In genomic region chr4:150218447-150218846, GRCh38 we compare ENCODE assay signal across 25 cellular contexts.
DNase-seq lines count a peak whose midpoint lies in the region; ATAC-seq, FAIRE-seq and TF ChIP-seq lines count a peak whose summit lies in the region.
"Had no signal": no experiment of that assay in that cellular context is flagged by ENCODE, and none has a peak within 500 bp of the region (broad histone marks: within the 10 kb centered on the region; RNA-seq: fewer than 3 reads in every experiment).

No MANE protein-coding gene starts in this region.

- H3K4me2 ChIP-seq in HepG2 (ENCODE audit: low read depth, low read length) (no peak overlapping the region), neural cell (ENCODE audit: low read length) (no peak overlapping the region)
- H3K4me2 ChIP-seq: SK-N-SH had no signal

- no peak overlapping the region for H3K27ac ChIP-seq in HepG2 (ENCODE audit: extremely low read length, insufficient read depth, low read length)
- H3K27ac ChIP-seq in right lobe of liver = no peak overlapping the region
- peak overlapping the region; percentile 41 for H3K27ac ChIP-seq in cingulate gyrus (ENCODE audit: low read depth, low read length)
- H3K27ac ChIP-seq in neural cell (ENCODE audit: low read length) = peak overlapping the region; percentile 80

- H2AFZ ChIP-seq in HepG2 (ENCODE audit: low read length) (no peak overlapping the region), neural cell (ENCODE audit: low read depth, low read length) (no peak overlapping the region)

- POLR2A ChIA-PET in HepG2 (lab: Yijun Ruan, JAX) = no interaction called here

- no peak for FAIRE-seq in HepG2 (lab: Jason Lieb, UNC)
- FAIRE-seq: GM12878, H54 had no signal

- H3K27me3 ChIP-seq in HepG2 (ENCODE audit: control insufficient read depth in 1 of 2, insufficient read depth in 2 of 2, low read length in 2 of 2) (no peaks in the 10 kb centered on the region; a peak in 1 of 5 replicates), right lobe of liver (no peaks in the 10 kb centered on the region), neural cell (ENCODE audit: insufficient read depth, low read depth, low read length) (no peaks in the 10 kb centered on the region)
- H3K27me3 ChIP-seq: BE2C had no signal

- intact Hi-C loops in HepG2 (cut with micrococcal nuclease; ENCODE audit: unreplicated experiment) (no loop called here), right lobe of liver (cut with DNase I) (no loop called here)

- no TSS peak for BruUV-seq in HepG2 (replicated peaks; lab: Mats Ljungman, UMichigan)

- no peak for TF ChIP-seq CTCF in HepG2 (CRISPR knock-in tag; IDR thresholded peaks at IDR 0.05)
- TF ChIP-seq CTCF in right lobe of liver (IDR thresholded peaks at IDR 0.05) = no peak
- TF ChIP-seq CTCF in neural cell (IDR thresholded peaks at IDR 0.05; ENCODE audit: poor library complexity, severe bottlenecking) = no peak

- H3K79me2 ChIP-seq in HepG2 (ENCODE audit: insufficient read depth, low read length) = no peaks in the 10 kb centered on the region
- no peaks in the 10 kb centered on the region for H3K79me2 ChIP-seq in neural cell (replicated peaks; ENCODE audit: insufficient read depth, low read length)

- TF ChIP-seq RAD21 in HepG2 (CRISPR knock-in tag; IDR thresholded peaks at IDR 0.05) (no peak), neural cell (conservative IDR thresholded peaks at IDR 0.05) (no peak)

- TF ChIP-seq POLR2A in HepG2 (IDR thresholded peaks at IDR 0.05; ENCODE audit: insufficient read depth in 1 of 2, low read depth in 2 of 2, low read length in 2 of 2) = no peak
- no peak for TF ChIP-seq POLR2A in right lobe of liver (IDR thresholded peaks at IDR 0.05)

- CTCF ChIA-PET in HepG2 (lab: Yijun Ruan, JAX; ENCODE audit: low intra/inter-chr PET ratio, low total read pairs) = no interaction called here

- in situ Hi-C loops in HepG2 (cut with HindIII; ENCODE audit: extremely low pct_ligation_motif_present, low pct_unique_long_range_greater_than_20kb) = loop anchor here (5.0 kb wide), 1 partner anchor 211 kb away; no protein-coding TSS in a partner anchor

- WGBS in HepG2 (ENCODE audit: low lambda C conversion rate) = 0% methylated on average over 1 of the region's 2 CpGs
- no CpG with 5 or more reads among the region's 2 CpGs for WGBS in right lobe of liver (ENCODE audit: insufficient coverage, low coverage, low lambda C conversion rate, missing lambda C conversion rate)

- TF ChIP-seq EP300 in HepG2 (IDR thresholded peaks at IDR 0.05; ENCODE audit: low read depth in 2 of 2, low read length in 2 of 2) (no peak), HepG2 (CRISPR knock-in tag; IDR thresholded peaks at IDR 0.05; ENCODE audit: borderline replicate concordance) (no peak), neural cell (conservative IDR thresholded peaks at IDR 0.05; ENCODE audit: poor library complexity, severe bottlenecking) (no peak)

- no peak for DNase-seq in HepG2 (ENCODE audit: low spot score)
- no peak for DNase-seq in right lobe of liver
- no peak for DNase-seq in NOMO-1 treated with DMSO at 0.1 percent for 48 hours (lab: John Stamatoyannopoulos, UW; ENCODE audit: unreplicated experiment)
- DNase-seq: 8988T; ACHN; BE2C; CD8-positive, alpha-beta memory T cell; DMS 273 treated with DMSO at 0.1 percent for 48 hours; DMS79; EL; GDM1; Karpas-422; NCI-H1694 treated with DMSO at 0.1 percent for 48 hours; NCI-H2171 treated with DMSO at 0.1 percent for 48 hours; NCI-H524; NCI-H774; PC-3; SK-N-SH had no signal

- peak; percentile 60 for ATAC-seq in HepG2
- no peak for ATAC-seq in right lobe of liver
- ATAC-seq in HG03135 (IDR thresholded peaks at IDR 0.05; ENCODE audit: unreplicated experiment) = no peak
- no peak for ATAC-seq in HG02973 (IDR thresholded peaks at IDR 0.05; ENCODE audit: unreplicated experiment)
- no peak for ATAC-seq in GM21390 (IDR thresholded peaks at IDR 0.05; ENCODE audit: unreplicated experiment)
- ATAC-seq: GM12878, PC-3 had no signal

- H3K9ac ChIP-seq in HepG2 (ENCODE audit: insufficient read depth, low read depth, low read length) (no peak overlapping the region), neural cell (ENCODE audit: low read length) (no peak overlapping the region)
- H3K9ac ChIP-seq: SK-N-SH had no signal

- H3K9me2 ChIP-seq in neural cell (ENCODE audit: insufficient read depth, low read length) = no peaks in the 10 kb centered on the region
- H3K9me2 ChIP-seq: SK-N-SH had no signal

- H4K20me1 ChIP-seq in HepG2 (ENCODE audit: insufficient read depth, low read length) = no peaks in the 10 kb centered on the region
- H4K20me1 ChIP-seq in neural cell (ENCODE audit: insufficient read depth) = no peaks in the 10 kb centered on the region

- H3K4me1 ChIP-seq in HepG2 (ENCODE audit: insufficient read depth, low read length) (no peaks in the 10 kb centered on the region), right lobe of liver (no peaks in the 10 kb centered on the region)
- H3K4me1 ChIP-seq: BE2C had no signal

- H3K4me3 ChIP-seq in HepG2 (replicated peaks in 1 of 3; ENCODE audit: insufficient read depth in 1 of 3, low read depth in 2 of 3, low read length in 3 of 3) (no peak overlapping the region), right lobe of liver (no peak overlapping the region), neural cell (ENCODE audit: low read length) (no peak overlapping the region)
- H3K4me3 ChIP-seq: GM12878 had no signal

- no peaks in the 10 kb centered on the region for H3F3A ChIP-seq in neural cell (ENCODE audit: insufficient read depth, low read length, poor library complexity, severe bottlenecking)

- H3K9me3 ChIP-seq in HepG2 (ENCODE audit: low read length) (no peaks in the 10 kb centered on the region), right lobe of liver (no peaks in the 10 kb centered on the region), neural cell (ENCODE audit: low read length) (no peaks in the 10 kb centered on the region)
- H3K9me3 ChIP-seq: BE2C, SK-N-SH had no signal

- H3K36me3 ChIP-seq in HepG2 (replicated peaks in 1 of 2; ENCODE audit: control insufficient read depth in 1 of 2, insufficient read depth in 2 of 2, low read length in 2 of 2) (no peaks in the 10 kb centered on the region), right lobe of liver (no peaks in the 10 kb centered on the region), neural cell (ENCODE audit: insufficient read depth, low read length) (no peaks in the 10 kb centered on the region)
- H3K36me3 ChIP-seq: BE2C had no signal

TF ChIP-seq in HepG2, 621 proteins besides CTCF, POLR2A, EP300 and RAD21 (continues in another document):
- no peak for TF ChIP-seq ZBTB42 (CRISPR knock-in tag; IDR thresholded peaks at IDR 0.05)
- TF ChIP-seq ZSCAN22 (CRISPR knock-in tag; IDR thresholded peaks at IDR 0.05) = no peak
- TF ChIP-seq REPIN1 (CRISPR knock-in tag; IDR thresholded peaks at IDR 0.05; ENCODE audit: borderline replicate concordance, low read depth) = no peak
- no peak for TF ChIP-seq KDM4B (CRISPR knock-in tag; IDR thresholded peaks at IDR 0.05)
- no peak for TF ChIP-seq ZIK1 (CRISPR knock-in tag; IDR thresholded peaks at IDR 0.05; ENCODE audit: borderline replicate concordance, low read depth)
- TF ChIP-seq ZNF75D (CRISPR knock-in tag; IDR thresholded peaks at IDR 0.05; ENCODE audit: borderline replicate concordance) = no peak
- no peak for TF ChIP-seq HOMEZ (CRISPR knock-in tag; IDR thresholded peaks at IDR 0.05; ENCODE audit: low read depth)
- TF ChIP-seq PAF1 (CRISPR knock-in tag; IDR thresholded peaks at IDR 0.05) = no peak
- TF ChIP-seq ZFP62 (CRISPR knock-in tag; IDR thresholded peaks at IDR 0.05) = no peak
- TF ChIP-seq MAZ (IDR thresholded peaks at IDR 0.05; ENCODE audit: borderline replicate concordance, low read depth, low read length) = no peak
- TF ChIP-seq MAZ (CRISPR knock-in tag; IDR thresholded peaks at IDR 0.05; ENCODE audit: low read depth) = no peak

TF ChIP-seq in neural cell, 6 proteins besides CTCF, POLR2A, EP300 and RAD21:
- no peak for TF ChIP-seq REST (IDR thresholded peaks at IDR 0.05; ENCODE audit: borderline replicate concordance)
- TF ChIP-seq MXI1 (conservative IDR thresholded peaks at IDR 0.05; ENCODE audit: poor library complexity, severe bottlenecking) = no peak
- no peak for TF ChIP-seq POLR2AphosphoS5 (IDR thresholded peaks at IDR 0.05)

Comparison
In these comparisons a context has a peak if more than half of its experiments do, and no peak if none do; other contexts are left out.
1. H3K27ac ChIP-seq: peak in cingulate gyrus (single experiment) and neural cell (single experiment); none in HepG2 (single experiment) and right lobe of liver (0 of 3).